In genomic region chr9:76562511-76562911, GRCh38 we compare ENCODE assay signal across 10 cellular contexts.
DNase-seq lines count a peak whose midpoint lies in the region; ATAC-seq, FAIRE-seq and TF ChIP-seq lines count a peak whose summit lies in the region.
"Had no signal": no experiment of that assay in that cellular context is flagged by ENCODE, and none has a peak within 500 bp of the region (broad histone marks: within the 10 kb centered on the region; RNA-seq: fewer than 3 reads in every experiment).

No MANE protein-coding gene starts in this region.

- H3K27ac Mint-ChIP-seq in astrocyte (ENCODE audit: unreplicated experiment), result peak overlapping the region; percentile 35
- peak overlapping the region; percentile 79 for H3K27ac Mint-ChIP-seq in stimulated activated naive B cell treated with anti-CD40 and anti-IgM and Interleukin-4, amounts not matched to agents 10 μg/mL and 1 μg/mL and 100 μg/mL, for 72 hours
- no peak overlapping the region for H3K27ac Mint-ChIP-seq in CD8-positive, alpha-beta memory T cell
- H3K27ac Mint-ChIP-seq: activated naive CD8-positive, alpha-beta T cell treated with anti-CD3 and anti-CD28 coated beads, Interleukin-2, amount 10 ng/mL, durations not matched to agents 7 days and 5 days had no signal

- CTCF ChIA-PET in CD8-positive, alpha-beta memory T cell (lab: Charles Lee), result no interaction called here

- no peaks in the 10 kb centered on the region for H3K79me2 ChIP-seq in astrocyte (ENCODE audit: insufficient read depth, low read length)

- TF ChIP-seq CTCF in AG09309 (IDR thresholded peaks at IDR 0.05; ENCODE audit: control insufficient read depth, insufficient read depth, low read depth, low read length, missing control alignments) (no peak), astrocyte (IDR thresholded peaks at IDR 0.05; ENCODE audit: insufficient read depth, low read depth, low read length) (no peak), uterus (IDR thresholded peaks at IDR 0.05) (no peak)

- intact Hi-C loops in uterus (cut with DNase I; ENCODE audit: low total_unique reads), result no loop called here

- H3K27ac ChIP-seq in astrocyte (ENCODE audit: low read depth, low read length) (no peak overlapping the region), uterus (no peak overlapping the region)
- no peak overlapping the region for H3K27ac ChIP-seq in CD8-positive, alpha-beta memory T cell (ENCODE audit: low read depth, low read length)

- FAIRE-seq in astrocyte (lab: Jason Lieb, UNC), result peak; percentile 55

- ATAC-seq in GM19351 (IDR thresholded peaks at IDR 0.05; ENCODE audit: unreplicated experiment) (peak; percentile 87), HG03439 (IDR thresholded peaks at IDR 0.05; ENCODE audit: unreplicated experiment) (peak; percentile 66), GM18873 (IDR thresholded peaks at IDR 0.05; ENCODE audit: low FRiP score, unreplicated experiment) (no peak)
- peak; percentile 86 to 88 for ATAC-seq in stimulated activated naive B cell treated with anti-CD40 and anti-IgM and Interleukin-4, amounts not matched to agents 10 μg/mL and 1 μg/mL and 100 μg/mL, for 72 hours (replicated peaks)

- POLR2A ChIA-PET in CD8-positive, alpha-beta memory T cell (lab: Charles Lee), result no interaction called here

- H3K27me3 Mint-ChIP-seq in astrocyte (ENCODE audit: low read depth, unreplicated experiment), result no peaks in the 10 kb centered on the region
- H3K27me3 Mint-ChIP-seq in stimulated activated naive B cell treated with anti-CD40 and anti-IgM and Interleukin-4, amounts not matched to agents 10 μg/mL and 1 μg/mL and 100 μg/mL, for 72 hours, result no peaks in the 10 kb centered on the region
- no peaks in the 10 kb centered on the region for H3K27me3 Mint-ChIP-seq in CD8-positive, alpha-beta memory T cell

- H3K27me3 ChIP-seq in astrocyte (ENCODE audit: insufficient read depth, low read length) (no peaks in the 10 kb centered on the region), uterus (no peaks in the 10 kb centered on the region)
- no peaks in the 10 kb centered on the region for H3K27me3 ChIP-seq in CD8-positive, alpha-beta memory T cell (ENCODE audit: insufficient read depth, low read length, poor library complexity, severe bottlenecking)

- peaks cover 19% of the 10 kb centered on the region for H3K4me1 ChIP-seq in astrocyte (ENCODE audit: insufficient read depth, low read length)
- no peaks in the 10 kb centered on the region for H3K4me1 ChIP-seq in CD8-positive, alpha-beta memory T cell (ENCODE audit: insufficient read depth, low read length)
- no peaks in the 10 kb centered on the region for H3K4me1 ChIP-seq in uterus

- no peaks in the 10 kb centered on the region for H4K20me1 ChIP-seq in astrocyte (ENCODE audit: insufficient read depth, low read length)

- H3K4me3 Mint-ChIP-seq in astrocyte (ENCODE audit: unreplicated experiment), result no peak overlapping the region
- H3K4me3 Mint-ChIP-seq in stimulated activated naive B cell treated with anti-CD40 and anti-IgM and Interleukin-4, amounts not matched to agents 10 μg/mL and 1 μg/mL and 100 μg/mL, for 72 hours, result peak overlapping the region; percentile 52 to 61
- no peak overlapping the region for H3K4me3 Mint-ChIP-seq in CD8-positive, alpha-beta memory T cell
- H3K4me3 Mint-ChIP-seq: activated naive CD8-positive, alpha-beta T cell treated with anti-CD3 and anti-CD28 coated beads, Interleukin-2, amount 10 ng/mL, durations not matched to agents 7 days and 5 days had no signal

- H3K9me3 ChIP-seq in astrocyte (ENCODE audit: insufficient read depth, low read depth, low read length) (no peaks in the 10 kb centered on the region), uterus (no peaks in the 10 kb centered on the region)
- H3K9me3 ChIP-seq in CD8-positive, alpha-beta memory T cell (ENCODE audit: low read length), result no peaks in the 10 kb centered on the region

- H3K4me1 Mint-ChIP-seq in astrocyte (ENCODE audit: low read depth, unreplicated experiment), result peaks cover 35% of the 10 kb centered on the region
- H3K4me1 Mint-ChIP-seq in stimulated activated naive B cell treated with anti-CD40 and anti-IgM and Interleukin-4, amounts not matched to agents 10 μg/mL and 1 μg/mL and 100 μg/mL, for 72 hours, result peaks cover 37 to 84% of the 10 kb centered on the region in 2 donors
- peaks cover 0 to 6% (median 0%) of the 10 kb centered on the region in 3 donors for H3K4me1 Mint-ChIP-seq in CD8-positive, alpha-beta memory T cell

- TF ChIP-seq POLR2A in uterus (IDR thresholded peaks at IDR 0.05), result no peak

- no peaks in the 10 kb centered on the region for H3K9me3 Mint-ChIP-seq in astrocyte (ENCODE audit: unreplicated experiment)
- peaks cover 4 to 6% of the 10 kb centered on the region in 2 donors for H3K9me3 Mint-ChIP-seq in stimulated activated naive B cell treated with anti-CD40 and anti-IgM and Interleukin-4, amounts not matched to agents 10 μg/mL and 1 μg/mL and 100 μg/mL, for 72 hours
- peaks cover 0 to 4% (median 0%) of the 10 kb centered on the region in 5 donors for H3K9me3 Mint-ChIP-seq in CD8-positive, alpha-beta memory T cell

- no peaks in the 10 kb centered on the region for H3K36me3 ChIP-seq in astrocyte (ENCODE audit: insufficient read depth, low read length)
- no peaks in the 10 kb centered on the region for H3K36me3 ChIP-seq in CD8-positive, alpha-beta memory T cell (ENCODE audit: insufficient read depth, low read length)
- H3K36me3 ChIP-seq in uterus, result no peaks in the 10 kb centered on the region

- no peak overlapping the region for H2AFZ ChIP-seq in astrocyte (ENCODE audit: low read depth, low read length)

- H3K36me3 Mint-ChIP-seq in astrocyte (ENCODE audit: low read depth, unreplicated experiment), result no peaks in the 10 kb centered on the region
- H3K36me3 Mint-ChIP-seq in stimulated activated naive B cell treated with anti-CD40 and anti-IgM and Interleukin-4, amounts not matched to agents 10 μg/mL and 1 μg/mL and 100 μg/mL, for 72 hours, result peaks cover 10 to 16% of the 10 kb centered on the region in 2 donors
- H3K36me3 Mint-ChIP-seq in CD8-positive, alpha-beta memory T cell, result peaks cover 0 to 3% (median 1%) of the 10 kb centered on the region in 3 donors

- DNase-seq in AG09309 (ENCODE audit: low read depth), result peak; percentile 82
- peak; percentile 78 for DNase-seq in astrocyte (ENCODE audit: low read depth)
- no peak for DNase-seq in stimulated activated naive B cell treated with anti-CD40 and anti-IgM and Interleukin-4, amounts not matched to agents 10 μg/mL and 1 μg/mL and 100 μg/mL, for 72 hours
- DNase-seq in CD8-positive, alpha-beta memory T cell, result no peak
- DNase-seq in uterus, result no peak
- DNase-seq: activated naive CD8-positive, alpha-beta T cell treated with anti-CD3 and anti-CD28 coated beads, Interleukin-2, amount 10 ng/mL, durations not matched to agents 7 days and 5 days had no signal

- no peak overlapping the region for H3K4me2 ChIP-seq in astrocyte (ENCODE audit: low read length)

- H3K4me3 ChIP-seq in AG09309 (ENCODE audit: control insufficient read depth, low read depth, low read length), result no peak overlapping the region
- no peak overlapping the region for H3K4me3 ChIP-seq in astrocyte (ENCODE audit: insufficient read depth, low read depth, low read length)
- H3K4me3 ChIP-seq in CD8-positive, alpha-beta memory T cell (ENCODE audit: low read length), result no peak overlapping the region
- no peak overlapping the region for H3K4me3 ChIP-seq in uterus
- H3K4me3 ChIP-seq: skin epidermis had no signal

- no peak overlapping the region for H3K9ac ChIP-seq in astrocyte (ENCODE audit: low read length)

Comparison
In these comparisons a context has a peak if more than half of its experiments do, and no peak if none do; other contexts are left out.
1. DNase-seq: peak in AG09309 (single experiment) and astrocyte (single experiment); none in stimulated activated naive B cell treated with anti-CD40 and anti-IgM and Interleukin-4, amounts not matched to agents 10 μg/mL and 1 μg/mL and 100 μg/mL, for 72 hours (single experiment), CD8-positive, alpha-beta memory T cell (0 of 5) and uterus (0 of 2).
2. H3K27ac Mint-ChIP-seq: peak in astrocyte (single experiment) and stimulated activated naive B cell treated with anti-CD40 and anti-IgM and Interleukin-4, amounts not matched to agents 10 μg/mL and 1 μg/mL and 100 μg/mL, for 72 hours (single experiment); none in CD8-positive, alpha-beta memory T cell (0 of 8).
3. H3K4me3 Mint-ChIP-seq: peak in stimulated activated naive B cell treated with anti-CD40 and anti-IgM and Interleukin-4, amounts not matched to agents 10 μg/mL and 1 μg/mL and 100 μg/mL, for 72 hours (2 of 2); none in astrocyte (single experiment) and CD8-positive, alpha-beta memory T cell (0 of 7).